Comparison of ENCODE assay signal across 21 cellular contexts in genomic region chr4:95107635-95108034, GRCh38.
DNase-seq lines count a peak whose midpoint lies in the region; ATAC-seq, FAIRE-seq and TF ChIP-seq lines count a peak whose summit lies in the region.
"Had no signal": no experiment of that assay in that cellular context is flagged by ENCODE, and none has a peak within 500 bp of the region (broad histone marks: within the 10 kb centered on the region; RNA-seq: fewer than 3 reads in every experiment).

No MANE protein-coding gene starts in this region.

- H3K27me3 Mint-ChIP-seq in CD4-positive, alpha-beta T cell: no peaks in the 10 kb centered on the region
- H3K27me3 Mint-ChIP-seq: activated naive CD8-positive, alpha-beta T cell had no signal

- H3K9ac ChIP-seq in HepG2 (ENCODE audit: insufficient read depth, low read depth, low read length): no peak overlapping the region

- FAIRE-seq in HepG2 (lab: Jason Lieb, UNC) (no peak), urothelium cell line (lab: Jason Lieb, UNC) (no peak)
- FAIRE-seq: D721Med, GM12878, HTR-8/SVneo, islet of Langerhans had no signal

- no peaks in the 10 kb centered on the region for H3K79me2 ChIP-seq in HepG2 (ENCODE audit: insufficient read depth, low read length)

- no peaks in the 10 kb centered on the region for H3K4me1 Mint-ChIP-seq in CD4-positive, alpha-beta T cell (ENCODE audit: low read depth)

- no peak for TF ChIP-seq RAD21 in HepG2 (CRISPR knock-in tag; IDR thresholded peaks at IDR 0.05)

- H3K36me3 ChIP-seq in HepG2 (replicated peaks in 1 of 2; ENCODE audit: control insufficient read depth in 1 of 2, insufficient read depth in 2 of 2, low read length in 2 of 2) (no peaks in the 10 kb centered on the region), right lobe of liver (no peaks in the 10 kb centered on the region), vagina (no peaks in the 10 kb centered on the region)

- BruUV-seq in HepG2 (replicated peaks; lab: Mats Ljungman, UMichigan): no TSS peak

- CTCF ChIA-PET in HepG2 (lab: Yijun Ruan, JAX; ENCODE audit: low intra/inter-chr PET ratio, low total read pairs): no interaction called here
- CTCF ChIA-PET in CD4-positive, alpha-beta T cell (lab: Charles Lee): no interaction called here

- no peaks in the 10 kb centered on the region for H3K36me3 Mint-ChIP-seq in CD4-positive, alpha-beta T cell (ENCODE audit: low read depth)
- H3K36me3 Mint-ChIP-seq: activated naive CD8-positive, alpha-beta T cell had no signal

- ATAC-seq in HepG2: no peak; the same call in 1 of the 3 replicates
- ATAC-seq in right lobe of liver: no peak
- peak; percentile 76 for ATAC-seq in foreskin keratinocyte
- ATAC-seq in CD4-positive, alpha-beta T cell (ENCODE audit: poor library complexity): no peak
- ATAC-seq: GM12878, GM23338 had no signal

- H3K4me1 ChIP-seq in HepG2 (ENCODE audit: insufficient read depth, low read length): no peaks in the 10 kb centered on the region
- H3K4me1 ChIP-seq in right lobe of liver: no peaks in the 10 kb centered on the region
- peaks cover 14% of the 10 kb centered on the region for H3K4me1 ChIP-seq in foreskin keratinocyte
- H3K4me1 ChIP-seq in vagina: no peaks in the 10 kb centered on the region

- H3K9me3 ChIP-seq in HepG2 (ENCODE audit: low read length) (no peaks in the 10 kb centered on the region), right lobe of liver (no peaks in the 10 kb centered on the region), vagina (no peaks in the 10 kb centered on the region)
- H3K9me3 ChIP-seq in CD4-positive, alpha-beta T cell (ENCODE audit: control insufficient read depth, low read length): no peaks in the 10 kb centered on the region

- no peak overlapping the region for H3K4me2 ChIP-seq in HepG2 (ENCODE audit: low read depth, low read length)
- H3K4me2 ChIP-seq: GM23338 had no signal

- no peaks in the 10 kb centered on the region; the same call in 1 of the 2 replicates for H4K20me1 ChIP-seq in HepG2 (ENCODE audit: insufficient read depth, low read length)

- no peak for TF ChIP-seq CTCF in HepG2 (CRISPR knock-in tag; IDR thresholded peaks at IDR 0.05)
- no peak for TF ChIP-seq CTCF in right lobe of liver (IDR thresholded peaks at IDR 0.05)
- TF ChIP-seq CTCF in foreskin keratinocyte (conservative IDR thresholded peaks at IDR 0.05): no peak
- TF ChIP-seq CTCF in CD4-positive, alpha-beta T cell (IDR thresholded peaks at IDR 0.05): no peak
- no peak for TF ChIP-seq CTCF in vagina (IDR thresholded peaks at IDR 0.05)

- no peak overlapping the region for H3K27ac Mint-ChIP-seq in CD4-positive, alpha-beta T cell
- H3K27ac Mint-ChIP-seq: activated naive CD8-positive, alpha-beta T cell; GM23338 had no signal

- H3K27ac ChIP-seq in HepG2 (ENCODE audit: extremely low read length, insufficient read depth, low read length): no peak overlapping the region
- no peak overlapping the region for H3K27ac ChIP-seq in right lobe of liver
- H3K27ac ChIP-seq in foreskin keratinocyte: no peak overlapping the region
- H3K27ac ChIP-seq in CD4-positive, alpha-beta T cell (ENCODE audit: low read depth, low read length): no peak overlapping the region
- no peak overlapping the region for H3K27ac ChIP-seq in vagina

- no peak overlapping the region for H3K4me3 Mint-ChIP-seq in CD4-positive, alpha-beta T cell
- H3K4me3 Mint-ChIP-seq: activated naive CD8-positive, alpha-beta T cell; GM23338 had no signal

- in situ Hi-C loops in HepG2 (cut with HindIII; ENCODE audit: extremely low pct_ligation_motif_present, low pct_unique_long_range_greater_than_20kb): no loop called here

- H2AFZ ChIP-seq in HepG2 (ENCODE audit: low read length): no peak overlapping the region
- H2AFZ ChIP-seq: GM23338 had no signal

- peak; percentile 24 for DNase-seq in HepG2 (ENCODE audit: low spot score)
- no peak for DNase-seq in right lobe of liver
- peak; percentile 14 for DNase-seq in amniotic epithelial cell (ENCODE audit: low read depth)
- DNase-seq in foreskin keratinocyte: peak in 1 of 2 donors; percentile 36
- DNase-seq in urothelium cell line (ENCODE audit: low spot score): peak; percentile 32
- no peak for DNase-seq in CD4-positive, alpha-beta T cell
- no peak for DNase-seq in NCI-H1105 treated with DMSO at 0.1 percent for 48 hours (lab: John Stamatoyannopoulos, UW)
- no peak for DNase-seq in vagina (ENCODE audit: extremely low spot score in 2 of 2)
- DNase-seq: activated CD4-positive, alpha-beta T cell treated with anti-CD3 and anti-CD28 coated beads, Interleukin-2, amount 50 U/mL, for 4 hours; activated T-cell treated with anti-CD3 and anti-CD28 coated beads, Interleukin-2, amount 50 U/mL, for 48 hours; central memory CD4-positive, alpha-beta T cell; mesendoderm; NCI-H1930; NCI-H526; stimulated activated CD4-positive, alpha-beta T cell treated with anti-CD3 and anti-CD28 coated beads, Interleukin-1b, Interleukin-23, amount 100 ng/mL, for 48 hours had no signal

- TF ChIP-seq POLR2A in HepG2 (IDR thresholded peaks at IDR 0.05; ENCODE audit: insufficient read depth in 1 of 2, low read depth in 2 of 2, low read length in 2 of 2) (no peak), right lobe of liver (IDR thresholded peaks at IDR 0.05) (no peak), vagina (IDR thresholded peaks at IDR 0.05) (no peak)

- H3K4me3 ChIP-seq in HepG2 (replicated peaks in 1 of 3; ENCODE audit: insufficient read depth in 1 of 3, low read depth in 2 of 3, low read length in 3 of 3): no peak overlapping the region
- no peak overlapping the region for H3K4me3 ChIP-seq in right lobe of liver
- no peak overlapping the region for H3K4me3 ChIP-seq in vagina
- H3K4me3 ChIP-seq: GM12878, GM23338 had no signal

- no peaks in the 10 kb centered on the region for H3K9me3 Mint-ChIP-seq in CD4-positive, alpha-beta T cell
- H3K9me3 Mint-ChIP-seq: GM23338 had no signal

- WGBS in HepG2 (ENCODE audit: low lambda C conversion rate): 3% methylated on average over 4 of the region's 4 CpGs
- 45% methylated on average over 4 of the region's 4 CpGs for WGBS in right lobe of liver (ENCODE audit: insufficient coverage, low coverage, low lambda C conversion rate, missing lambda C conversion rate)

- POLR2A ChIA-PET in HepG2 (lab: Yijun Ruan, JAX): no interaction called here
- POLR2A ChIA-PET in CD4-positive, alpha-beta T cell (lab: Charles Lee): no interaction called here

- intact Hi-C loops in HepG2 (cut with micrococcal nuclease; ENCODE audit: unreplicated experiment) (no loop called here), right lobe of liver (cut with DNase I) (no loop called here), vagina (cut with DNase I) (no loop called here)
- intact Hi-C loops in CD4-positive, alpha-beta T cell (cut with DNase I, micrococcal nuclease): no loop called here

- H3K27me3 ChIP-seq in HepG2 (ENCODE audit: control insufficient read depth in 1 of 2, insufficient read depth in 2 of 2, low read length in 2 of 2) (no peaks in the 10 kb centered on the region), right lobe of liver (no peaks in the 10 kb centered on the region), foreskin keratinocyte (no peaks in the 10 kb centered on the region), vagina (no peaks in the 10 kb centered on the region)
- no peaks in the 10 kb centered on the region for H3K27me3 ChIP-seq in CD4-positive, alpha-beta T cell (ENCODE audit: control insufficient read depth, insufficient read depth, low read length)

- no peak for TF ChIP-seq EP300 in HepG2 (IDR thresholded peaks at IDR 0.05; ENCODE audit: low read depth in 2 of 2, low read length in 2 of 2)
- no peak for TF ChIP-seq EP300 in HepG2 (CRISPR knock-in tag; IDR thresholded peaks at IDR 0.05; ENCODE audit: borderline replicate concordance)

TF ChIP-seq in HepG2, 621 proteins besides CTCF, POLR2A, EP300 and RAD21 (continues in another document):
- TF ChIP-seq ADNP (CRISPR knock-in tag; IDR thresholded peaks at IDR 0.05) (no peak), PRDM10 (CRISPR knock-in tag; IDR thresholded peaks at IDR 0.05; ENCODE audit: low read depth) (no peak), CEBPB (IDR thresholded peaks at IDR 0.05; ENCODE audit: borderline replicate concordance, low read depth, low read length) (no peak), ZNF709 (CRISPR knock-in tag; IDR thresholded peaks at IDR 0.05) (no peak)

Comparison
In these comparisons a context has a peak if more than half of its experiments do, and no peak if none do; other contexts are left out.
1. DNase-seq: peak in HepG2 (single experiment), amniotic epithelial cell (single experiment) and urothelium cell line (single experiment); none in right lobe of liver (0 of 3), CD4-positive, alpha-beta T cell (0 of 10), NCI-H1105 treated with DMSO at 0.1 percent for 48 hours (single experiment) and vagina (0 of 2).